ENCODE assay signal across 24 cellular contexts in genomic region chr6:31074406-31074805, GRCh38. TPM values are rescaled to one million over a fixed set of nuclear protein-coding genes. Genes with fewer than 3 reads are reported as not detected.
DNase-seq lines count a peak whose midpoint lies in the region; ATAC-seq and TF ChIP-seq lines count a peak whose summit lies in the region.
"Had no signal": no experiment of that assay in that cellular context is flagged by ENCODE, and none has a peak within 500 bp of the region (broad histone marks: within the 10 kb centered on the region; RNA-seq: fewer than 3 reads in every experiment).

No MANE protein-coding gene starts in this region.

- H3K27ac Mint-ChIP-seq in activated T-helper 2 cell treated with anti-CD3 and anti-CD28 coated beads, Interferon-gamma antibody, Interleukin-2, Interleukin-4, amounts not matched to agents 10 μg/mL and 5 μg/mL and 100 μg/mL, durations not matched to agents 14 hours and 24 hours and 36 hours, result no peak overlapping the region
- H3K27ac Mint-ChIP-seq: CD4-positive, alpha-beta T cell; HFFc6 had no signal

- H3K9me3 ChIP-seq in adipocyte (ENCODE audit: control insufficient read depth, low read length) (no peaks in the 10 kb centered on the region), parathyroid adenoma (ENCODE audit: control insufficient read depth, low read length) (no peaks in the 10 kb centered on the region)
- H3K9me3 ChIP-seq: Caco-2, MG63 had no signal

- intact Hi-C loops in cardiac septum (cut with DNase I), result no loop called here
- intact Hi-C loops in activated T-helper 2 cell treated with anti-CD3 and anti-CD28 coated beads, Interferon-gamma antibody, Interleukin-2, Interleukin-4, amounts not matched to agents 10 μg/mL and 5 μg/mL and 100 μg/mL, durations not matched to agents 14 hours and 24 hours and 36 hours (cut with micrococcal nuclease), result no loop called here

- H3K9me3 Mint-ChIP-seq in activated T-helper 2 cell treated with anti-CD3 and anti-CD28 coated beads, Interferon-gamma antibody, Interleukin-2, Interleukin-4, amounts not matched to agents 10 μg/mL and 5 μg/mL and 100 μg/mL, durations not matched to agents 14 hours and 24 hours and 36 hours, result no peaks in the 10 kb centered on the region
- no peaks in the 10 kb centered on the region for H3K9me3 Mint-ChIP-seq in activated T-cell treated with anti-CD3 and anti-CD28 coated beads, Interleukin-2, amount 50 U/mL, for 4 hours
- H3K9me3 Mint-ChIP-seq: CD4-positive, alpha-beta T cell; H9; HFFc6 had no signal

- H2AFZ ChIP-seq in parathyroid adenoma, result peak overlapping the region; percentile 25
- H2AFZ ChIP-seq: GM23248 had no signal

- H3K79me2 ChIP-seq in parathyroid adenoma, result no peaks in the 10 kb centered on the region

- H3K36me3 ChIP-seq in adipocyte (ENCODE audit: control insufficient read depth, insufficient read depth, low read length, severe bottlenecking), result no peaks in the 10 kb centered on the region
- no peaks in the 10 kb centered on the region for H3K36me3 ChIP-seq in parathyroid adenoma (ENCODE audit: control insufficient read depth, insufficient read depth, low read length)
- H3K36me3 ChIP-seq: MG63 had no signal

- H3K4me3 ChIP-seq in adipocyte (ENCODE audit: low read length) (no peak overlapping the region), parathyroid adenoma (ENCODE audit: low read depth, low read length) (no peak overlapping the region)
- H3K4me3 ChIP-seq: GM12878, GM23248, MG63 had no signal

- H3K9ac ChIP-seq in adipocyte (ENCODE audit: low read length) (no peak overlapping the region), parathyroid adenoma (no peak overlapping the region)
- H3K9ac ChIP-seq: GM23248 had no signal

- H3K27me3 ChIP-seq in adipocyte (replicated peaks; ENCODE audit: control insufficient read depth, insufficient read depth, low read length) (no peaks in the 10 kb centered on the region), parathyroid adenoma (ENCODE audit: control insufficient read depth, insufficient read depth, low read length) (no peaks in the 10 kb centered on the region)
- H3K27me3 ChIP-seq: MG63 had no signal

- H3K4me3 Mint-ChIP-seq in activated T-helper 2 cell treated with anti-CD3 and anti-CD28 coated beads, Interferon-gamma antibody, Interleukin-2, Interleukin-4, amounts not matched to agents 10 μg/mL and 5 μg/mL and 100 μg/mL, durations not matched to agents 14 hours and 24 hours and 36 hours (ENCODE audit: low read depth), result no peak overlapping the region
- H3K4me3 Mint-ChIP-seq in activated T-cell treated with anti-CD3 and anti-CD28 coated beads, Interleukin-2, amount 50 U/mL, for 4 hours, result no peak overlapping the region
- H3K4me3 Mint-ChIP-seq: CD4-positive, alpha-beta T cell; H9; HFFc6 had no signal

- no peaks in the 10 kb centered on the region for H3K4me1 Mint-ChIP-seq in activated T-helper 2 cell treated with anti-CD3 and anti-CD28 coated beads, Interferon-gamma antibody, Interleukin-2, Interleukin-4, amounts not matched to agents 10 μg/mL and 5 μg/mL and 100 μg/mL, durations not matched to agents 14 hours and 24 hours and 36 hours (ENCODE audit: low read depth)
- peaks cover 2% of the 10 kb centered on the region for H3K4me1 Mint-ChIP-seq in activated T-cell treated with anti-CD3 and anti-CD28 coated beads, Interleukin-2, amount 50 U/mL, for 4 hours (ENCODE audit: low read depth)

- H3K27me3 Mint-ChIP-seq in activated T-helper 2 cell treated with anti-CD3 and anti-CD28 coated beads, Interferon-gamma antibody, Interleukin-2, Interleukin-4, amounts not matched to agents 10 μg/mL and 5 μg/mL and 100 μg/mL, durations not matched to agents 14 hours and 24 hours and 36 hours (ENCODE audit: low read depth), result no peaks in the 10 kb centered on the region
- H3K27me3 Mint-ChIP-seq in activated T-cell treated with anti-CD3 and anti-CD28 coated beads, Interleukin-2, amount 50 U/mL, for 4 hours (ENCODE audit: low read depth), result no peaks in the 10 kb centered on the region
- H3K27me3 Mint-ChIP-seq: CD4-positive, alpha-beta T cell had no signal

- no peak for TF ChIP-seq CTCF in parathyroid adenoma (IDR thresholded peaks at IDR 0.05)

- H3K4me2 ChIP-seq in parathyroid adenoma (ENCODE audit: low read length), result no peak overlapping the region

- no peak overlapping the region for H3K27ac ChIP-seq in parathyroid adenoma
- H3K27ac ChIP-seq: GM23248 had no signal

- H3K36me3 Mint-ChIP-seq in activated T-helper 2 cell treated with anti-CD3 and anti-CD28 coated beads, Interferon-gamma antibody, Interleukin-2, Interleukin-4, amounts not matched to agents 10 μg/mL and 5 μg/mL and 100 μg/mL, durations not matched to agents 14 hours and 24 hours and 36 hours (ENCODE audit: low read depth), result no peaks in the 10 kb centered on the region
- H3K36me3 Mint-ChIP-seq in activated T-cell treated with anti-CD3 and anti-CD28 coated beads, Interleukin-2, amount 50 U/mL, for 4 hours (ENCODE audit: insufficient read depth), result no peaks in the 10 kb centered on the region

- DNase-seq in ELF-1 (ENCODE audit: low read depth, low spot score), result peak; percentile 73
- DNase-seq in adipocyte (ENCODE audit: low read depth), result peak; percentile 77
- DNase-seq in islet precursor cell, result peak; percentile 71
- no peak for DNase-seq in cardiac septum (ENCODE audit: low spot score)
- no peak for DNase-seq in activated T-helper 2 cell treated with anti-CD3 and anti-CD28 coated beads, Interferon-gamma antibody, Interleukin-2, Interleukin-4, amounts not matched to agents 10 μg/mL and 5 μg/mL and 100 μg/mL, durations not matched to agents 14 hours and 24 hours and 36 hours (ENCODE audit: low spot score)
- DNase-seq in activated T-cell treated with anti-CD3 and anti-CD28 coated beads, Interleukin-2, amount 50 U/mL, for 4 hours, result no peak
- DNase-seq: Caco-2; CD4-positive, alpha-beta T cell; GM23248; H9; HFFc6; MG63; NCI-H1048; NCI-H1417 treated with DMSO at 0.1 percent for 48 hours; NCI-H187 treated with DMSO at 0.1 percent for 48 hours; NCI-H2107; NCI-H446 treated with DMSO at 0.1 percent for 48 hours; NCI-H526 treated with DMSO at 0.1 percent for 48 hours; OCI-M1; SHP77 had no signal

- ATAC-seq in activated T-cell treated with anti-CD3 and anti-CD28 coated beads, Interleukin-2, amount 50 U/mL, for 4 hours, result no peak
- ATAC-seq: GM12878 had no signal

- H3K4me1 ChIP-seq in adipocyte (ENCODE audit: control insufficient read depth, insufficient read depth, low read length) (peaks cover 11% of the 10 kb centered on the region), parathyroid adenoma (peaks cover 8% of the 10 kb centered on the region)
- H3K4me1 ChIP-seq: Caco-2 had no signal

RNA-seq across cellular contexts. Expression of gene C6orf15, which starts 38.0 kb away (rescaled TPM):
- not detected for total RNA-seq in cardiac septum
- not detected in 2 replicates for total RNA-seq in activated T-helper 2 cell treated with anti-CD3 and anti-CD28 coated beads, Interferon-gamma antibody, Interleukin-2, Interleukin-4, amounts not matched to agents 10 μg/mL and 5 μg/mL and 100 μg/mL, durations not matched to agents 14 hours and 24 hours and 36 hours
- total RNA-seq in activated T-cell treated with anti-CD3 and anti-CD28 coated beads, Interleukin-2, amount 50 U/mL, for 4 hours, result not detected
- total RNA-seq: Caco-2; CD4-positive, alpha-beta T cell; Daoy; GM12878; GM23248; H9; HFFc6 had no signal

RNA-seq across cellular contexts. Expression of gene PSORS1C1, which starts 40.2 kb away (rescaled TPM):
- total RNA-seq in cardiac septum, result 3.9 TPM
- total RNA-seq in activated T-helper 2 cell treated with anti-CD3 and anti-CD28 coated beads, Interferon-gamma antibody, Interleukin-2, Interleukin-4, amounts not matched to agents 10 μg/mL and 5 μg/mL and 100 μg/mL, durations not matched to agents 14 hours and 24 hours and 36 hours, result not detected in 2 replicates
- not detected for total RNA-seq in activated T-cell treated with anti-CD3 and anti-CD28 coated beads, Interleukin-2, amount 50 U/mL, for 4 hours
- total RNA-seq: CD4-positive, alpha-beta T cell; GM12878 had no signal

RNA-seq across cellular contexts. Expression of gene CDSN, which starts 45.8 kb away (rescaled TPM):
- not detected for total RNA-seq in cardiac septum
- total RNA-seq in activated T-helper 2 cell treated with anti-CD3 and anti-CD28 coated beads, Interferon-gamma antibody, Interleukin-2, Interleukin-4, amounts not matched to agents 10 μg/mL and 5 μg/mL and 100 μg/mL, durations not matched to agents 14 hours and 24 hours and 36 hours, result not detected in 2 replicates
- not detected for total RNA-seq in activated T-cell treated with anti-CD3 and anti-CD28 coated beads, Interleukin-2, amount 50 U/mL, for 4 hours
- total RNA-seq: Caco-2; CD4-positive, alpha-beta T cell; Daoy; GM12878; GM23248; H9; HFFc6; LHCN-M2 had no signal

Comparison
In these comparisons a context has a peak if more than half of its experiments do, and no peak if none do; other contexts are left out.
1. DNase-seq: peak in ELF-1 (single experiment), adipocyte (single experiment) and islet precursor cell (single experiment); none in cardiac septum (single experiment), activated T-helper 2 cell treated with anti-CD3 and anti-CD28 coated beads, Interferon-gamma antibody, Interleukin-2, Interleukin-4, amounts not matched to agents 10 μg/mL and 5 μg/mL and 100 μg/mL, durations not matched to agents 14 hours and 24 hours and 36 hours (single experiment) and activated T-cell treated with anti-CD3 and anti-CD28 coated beads, Interleukin-2, amount 50 U/mL, for 4 hours (single experiment).